ENCODE assay signal across 10 cellular contexts in the genomic region with DNA sequence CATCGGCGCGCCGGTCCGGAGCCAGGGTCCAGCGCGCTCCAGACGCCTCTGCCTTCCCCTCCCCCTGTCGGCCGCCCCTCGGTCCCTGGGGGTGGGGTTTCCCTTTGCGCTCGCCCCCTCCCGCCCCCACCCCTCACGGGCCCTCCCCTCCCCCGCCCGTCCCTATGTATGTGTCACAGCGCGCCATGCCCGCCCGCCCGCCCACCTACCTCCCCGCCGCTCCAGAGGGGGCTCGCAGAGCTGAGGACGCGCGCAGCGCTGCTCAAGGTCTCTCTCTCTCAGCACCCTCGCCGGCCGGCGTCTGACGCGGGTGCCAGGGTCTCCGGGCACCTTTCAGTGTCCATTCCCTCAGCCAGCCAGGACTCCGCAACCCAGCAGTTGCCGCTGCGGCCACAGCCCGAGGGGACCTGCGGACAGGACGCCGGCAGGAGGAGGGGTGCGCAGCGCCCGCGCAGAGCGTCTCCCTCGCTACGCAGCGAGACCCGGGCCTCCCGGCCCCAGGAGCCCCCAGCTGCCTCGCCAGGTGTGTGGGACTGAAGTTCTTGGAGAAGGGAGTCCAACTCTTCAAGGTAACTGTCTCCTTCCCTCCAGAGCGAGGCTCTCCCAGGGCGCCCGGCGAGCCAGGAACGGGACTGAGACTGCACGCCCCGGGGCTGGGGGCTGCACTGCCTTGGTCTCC. TPM values are rescaled to one million over a fixed set of nuclear protein-coding genes. Genes with fewer than 3 reads are reported as not detected.
DNase-seq lines count a peak whose midpoint lies in the region; ATAC-seq and TF ChIP-seq lines count a peak whose summit lies in the region.
"Had no signal": no experiment of that assay in that cellular context is flagged by ENCODE, and none has a peak within 500 bp of the region (broad histone marks: within the 10 kb centered on the region; RNA-seq: fewer than 3 reads in every experiment).

Gene ACAN, plus strand, starts transcription at position 196 of the 679 bp plus-strand sequence. CDS start 32,771 bp downstream, outside the sequence.

- ATAC-seq in activated CD8-positive, alpha-beta T cell treated with anti-CD3 and anti-CD28 coated beads, Interleukin-2, amount 10 ng/mL, durations not matched to agents 7 days and 5 days: peak; percentile 23
- no peak for ATAC-seq in GM18861 (IDR thresholded peaks at IDR 0.05; ENCODE audit: unreplicated experiment)

- H3K27ac ChIP-seq in spleen: no peak within 1 kb of the TSS

- H3K27me3 ChIP-seq in spleen (replicated peaks in 1 of 7): peaks cover 8 to 99% (median 45%) of the 10 kb centered on the region in 7 donors

- no peaks in the 10 kb centered on the region for H3K9me3 Mint-ChIP-seq in activated CD4-positive, alpha-beta T cell treated with anti-CD3 and anti-CD28 coated beads, Interleukin-2, amount 10 ng/mL, durations not matched to agents 7 days and 5 days
- H3K9me3 Mint-ChIP-seq in activated CD8-positive, alpha-beta T cell treated with anti-CD3 and anti-CD28 coated beads, Interleukin-2, amount 10 ng/mL, durations not matched to agents 7 days and 5 days (ENCODE audit: insufficient read depth): no peaks in the 10 kb centered on the region

- no peak for TF ChIP-seq CTCF in spleen (IDR thresholded peaks at IDR 0.05 in 8 of 11, conservative IDR thresholded peaks at IDR 0.05 in 3 of 11)
- TF ChIP-seq CTCF in GM10266 (IDR thresholded peaks at IDR 0.05; ENCODE audit: control insufficient read depth, insufficient read depth, low read depth, missing control alignments): no peak

- H3K4me1 Mint-ChIP-seq in activated CD4-positive, alpha-beta T cell treated with anti-CD3 and anti-CD28 coated beads, Interleukin-2, amount 10 ng/mL, durations not matched to agents 7 days and 5 days: peaks cover 3% of the 10 kb centered on the region
- peaks cover 9% of the 10 kb centered on the region for H3K4me1 Mint-ChIP-seq in activated CD8-positive, alpha-beta T cell treated with anti-CD3 and anti-CD28 coated beads, Interleukin-2, amount 10 ng/mL, durations not matched to agents 7 days and 5 days (ENCODE audit: low read depth)

- peak within 1 kb of the TSS; percentile 67 for H3K4me3 ChIP-seq in iPS-18c (ENCODE audit: insufficient read depth, low read depth, low read length)
- H3K4me3 ChIP-seq in spleen: peak within 1 kb of the TSS in 7 of 8 donors; percentile 8 to 59 (median 21)

- H3K27ac Mint-ChIP-seq in activated CD4-positive, alpha-beta T cell treated with anti-CD3 and anti-CD28 coated beads, Interleukin-2, amount 10 ng/mL, durations not matched to agents 7 days and 5 days: no peak within 1 kb of the TSS
- no peak within 1 kb of the TSS for H3K27ac Mint-ChIP-seq in activated CD8-positive, alpha-beta T cell treated with anti-CD3 and anti-CD28 coated beads, Interleukin-2, amount 10 ng/mL, durations not matched to agents 7 days and 5 days
- H3K27ac Mint-ChIP-seq: activated CD8-positive, alpha-beta memory T cell treated with anti-CD3 and anti-CD28 coated beads, Interleukin-2, amount 10 ng/mL, durations not matched to agents 7 days and 5 days had no signal

- H3K9me3 ChIP-seq in iPS-18c (ENCODE audit: control insufficient read depth, insufficient read depth, low read length) (no peaks in the 10 kb centered on the region), spleen (no peaks in the 10 kb centered on the region)

- no peak for DNase-seq in activated CD4-positive, alpha-beta T cell treated with anti-CD3 and anti-CD28 coated beads, Interleukin-2, amount 10 ng/mL, durations not matched to agents 7 days and 5 days
- DNase-seq in activated CD4-positive, alpha-beta T cell treated with anti-CD3 and anti-CD28 coated beads, Interleukin-2, amount 50 U/mL, for 4 hours: no peak
- no peak for DNase-seq in activated CD8-positive, alpha-beta T cell treated with anti-CD3 and anti-CD28 coated beads, Interleukin-2, amount 10 ng/mL, durations not matched to agents 7 days and 5 days
- no peak for DNase-seq in spleen
- DNase-seq in globus pallidus (ENCODE audit: low spot score): no peak
- no peak for DNase-seq in GM10266 (ENCODE audit: extremely low spot score)
- DNase-seq: activated CD8-positive, alpha-beta memory T cell treated with anti-CD3 and anti-CD28 coated beads, Interleukin-2, amount 10 ng/mL, durations not matched to agents 7 days and 5 days; SHP77 treated with DMSO at 0.1 percent for 48 hours had no signal

- intact Hi-C loops in spleen (cut with DNase I; ENCODE audit: low total_unique reads): no loop called here

- no peak for TF ChIP-seq POLR2A in spleen (IDR thresholded peaks at IDR 0.05)

- POLR2A ChIA-PET in activated CD4-positive, alpha-beta T cell treated with anti-CD3 and anti-CD28 coated beads, Interleukin-2, amount 10 ng/mL, durations not matched to agents 7 days and 5 days (lab: Charles Lee): no interaction called here
- POLR2A ChIA-PET in activated CD8-positive, alpha-beta T cell treated with anti-CD3 and anti-CD28 coated beads, Interleukin-2, amount 10 ng/mL, durations not matched to agents 7 days and 5 days (lab: Charles Lee): no interaction called here

- peaks cover 0 to 21% (median 11%) of the 10 kb centered on the region in 6 donors for H3K4me1 ChIP-seq in spleen

- WGBS in spleen, 5 donors: 1 to 20% (median 3%) methylated on average over 1 to 60 of the region's 61 CpGs

- no peaks in the 10 kb centered on the region for H3K36me3 ChIP-seq in spleen

- peaks cover 2% of the 10 kb centered on the region for H3K36me3 Mint-ChIP-seq in activated CD4-positive, alpha-beta T cell treated with anti-CD3 and anti-CD28 coated beads, Interleukin-2, amount 10 ng/mL, durations not matched to agents 7 days and 5 days (ENCODE audit: low read depth)
- no peaks in the 10 kb centered on the region for H3K36me3 Mint-ChIP-seq in activated CD8-positive, alpha-beta T cell treated with anti-CD3 and anti-CD28 coated beads, Interleukin-2, amount 10 ng/mL, durations not matched to agents 7 days and 5 days (ENCODE audit: low read depth)
- H3K36me3 Mint-ChIP-seq: activated CD8-positive, alpha-beta memory T cell treated with anti-CD3 and anti-CD28 coated beads, Interleukin-2, amount 10 ng/mL, durations not matched to agents 7 days and 5 days had no signal

- H3K4me3 Mint-ChIP-seq in activated CD4-positive, alpha-beta T cell treated with anti-CD3 and anti-CD28 coated beads, Interleukin-2, amount 10 ng/mL, durations not matched to agents 7 days and 5 days: peak within 1 kb of the TSS; percentile 28
- peak within 1 kb of the TSS; percentile 13 for H3K4me3 Mint-ChIP-seq in activated CD8-positive, alpha-beta T cell treated with anti-CD3 and anti-CD28 coated beads, Interleukin-2, amount 10 ng/mL, durations not matched to agents 7 days and 5 days
- H3K4me3 Mint-ChIP-seq: activated CD8-positive, alpha-beta memory T cell treated with anti-CD3 and anti-CD28 coated beads, Interleukin-2, amount 10 ng/mL, durations not matched to agents 7 days and 5 days had no signal

- CTCF ChIA-PET in activated CD4-positive, alpha-beta T cell treated with anti-CD3 and anti-CD28 coated beads, Interleukin-2, amount 10 ng/mL, durations not matched to agents 7 days and 5 days (lab: Charles Lee): no interaction called here
- CTCF ChIA-PET in activated CD8-positive, alpha-beta T cell treated with anti-CD3 and anti-CD28 coated beads, Interleukin-2, amount 10 ng/mL, durations not matched to agents 7 days and 5 days (lab: Charles Lee): interaction anchor here (1.2 kb wide), 1 partner anchor 179 kb away, joined by 4 read pairs; no protein-coding TSS in a partner anchor

- H3K27me3 Mint-ChIP-seq in activated CD4-positive, alpha-beta T cell treated with anti-CD3 and anti-CD28 coated beads, Interleukin-2, amount 10 ng/mL, durations not matched to agents 7 days and 5 days: peaks cover 50% of the 10 kb centered on the region
- H3K27me3 Mint-ChIP-seq in activated CD8-positive, alpha-beta T cell treated with anti-CD3 and anti-CD28 coated beads, Interleukin-2, amount 10 ng/mL, durations not matched to agents 7 days and 5 days (ENCODE audit: low read depth): peaks cover 51% of the 10 kb centered on the region

RNA-seq across cellular contexts. Expression of gene ACAN, which starts in this region (rescaled TPM):
- total RNA-seq in activated CD4-positive, alpha-beta T cell treated with anti-CD3 and anti-CD28 coated beads, Interleukin-2, amount 10 ng/mL, durations not matched to agents 7 days and 5 days: not detected
- not detected for total RNA-seq in activated CD8-positive, alpha-beta T cell treated with anti-CD3 and anti-CD28 coated beads, Interleukin-2, amount 10 ng/mL, durations not matched to agents 7 days and 5 days
- total RNA-seq in spleen: 1 to 10 TPM in 3 of 7 donors, under 1 TPM in 4; 0.09 to 2.1 (median 0.98) TPM
- polyA plus RNA-seq in spleen: under 1 TPM; 0.20 to 0.42 (median 0.20) TPM
- total RNA-seq: activated CD8-positive, alpha-beta memory T cell treated with anti-CD3 and anti-CD28 coated beads, Interleukin-2, amount 10 ng/mL, durations not matched to agents 7 days and 5 days had no signal

Comparison
In these comparisons a context has a peak if more than half of its experiments do, and no peak if none do; other contexts are left out.
1. Peak in ATAC-seq in activated CD8-positive, alpha-beta T cell treated with anti-CD3 and anti-CD28 coated beads, Interleukin-2, amount 10 ng/mL, durations not matched to agents 7 days and 5 days; RNA of the gene not detected or under 1 TPM.